ENCODE assay signal across 16 cellular contexts in genomic region chr17:4544656-4545216, GRCh38. TPM values are rescaled to one million over a fixed set of nuclear protein-coding genes. Genes with fewer than 3 reads are reported as not detected.
DNase-seq lines count a peak whose midpoint lies in the region; ATAC-seq, FAIRE-seq and TF ChIP-seq lines count a peak whose summit lies in the region.
"Had no signal": no experiment of that assay in that cellular context is flagged by ENCODE, and none has a peak within 500 bp of the region (broad histone marks: within the 10 kb centered on the region; RNA-seq: fewer than 3 reads in every experiment).

No MANE protein-coding gene starts in this region.

- no peak for TF ChIP-seq CTCF in HEK293 (tag by site-specific recombination; IDR thresholded peaks at IDR 0.05)
- no peak for TF ChIP-seq CTCF in endothelial cell of umbilical vein (IDR thresholded peaks at IDR 0.05; ENCODE audit: extremely low read depth in 1 of 2, insufficient read depth in 1 of 2, low read depth in 1 of 2, low read length in 2 of 2)
- TF ChIP-seq CTCF in gastrocnemius medialis (IDR thresholded peaks at IDR 0.05 in 4 of 5, conservative IDR thresholded peaks at IDR 0.05 in 1 of 5) = no peak
- no peak for TF ChIP-seq CTCF in MM.1S (IDR thresholded peaks at IDR 0.05; ENCODE audit: low read length)
- TF ChIP-seq CTCF in smooth muscle cell (IDR thresholded peaks at IDR 0.05; ENCODE audit: borderline replicate concordance, insufficient read depth, poor library complexity, severe bottlenecking) = no peak

- H3K9me2 ChIP-seq in MM.1S (replicated peaks; ENCODE audit: insufficient read depth, low read length) = no peaks in the 10 kb centered on the region

- no peaks in the 10 kb centered on the region for H3K9me3 ChIP-seq in HEK293 (ENCODE audit: control insufficient read depth, insufficient read depth, low read depth, low read length)
- no peaks in the 10 kb centered on the region for H3K9me3 ChIP-seq in endothelial cell of umbilical vein (replicated peaks; ENCODE audit: control insufficient read depth, insufficient read depth, low read length)
- H3K9me3 ChIP-seq in gastrocnemius medialis = no peaks in the 10 kb centered on the region
- no peaks in the 10 kb centered on the region for H3K9me3 ChIP-seq in MM.1S (replicated peaks; ENCODE audit: insufficient read depth, low read length)
- no peaks in the 10 kb centered on the region for H3K9me3 ChIP-seq in smooth muscle cell (replicated peaks; ENCODE audit: low read depth)
- H3K9me3 ChIP-seq: BLaER1 treated with 17β-estradiol and CSF1 and Interleukin-3, amounts not matched to agents 10 nM and 100 nM; HAP-1 had no signal

- CTCF ChIA-PET in HEK293 (lab: Yijun Ruan, JAX) = interaction anchor here (0.8 kb wide), 1 partner anchor 22 kb away, joined by 4 read pairs; no protein-coding TSS in a partner anchor
- CTCF ChIA-PET in endothelial cell of umbilical vein (lab: Charles Lee) = interaction anchor here (1.2 to 4.0 kb wide), 2 partner anchors 10 to 22 kb away, joined by 4 to 9 read pairs; partner anchors contain the start of gene MYBBP1A

- intact Hi-C loops in endothelial cell of umbilical vein (cut with micrococcal nuclease) (no loop called here), gastrocnemius medialis (cut with DNase I; ENCODE audit: low total_unique reads) (no loop called here)

- H4K20me1 ChIP-seq in endothelial cell of umbilical vein (replicated peaks; ENCODE audit: control insufficient read depth, extremely low read depth, insufficient read depth, low read length) = no peaks in the 10 kb centered on the region
- H4K20me1 ChIP-seq in MM.1S (ENCODE audit: insufficient read depth, low read length) = no peaks in the 10 kb centered on the region
- H4K20me1 ChIP-seq in smooth muscle cell (ENCODE audit: low read depth) = no peaks in the 10 kb centered on the region

- H3K27me3 ChIP-seq in endothelial cell of umbilical vein (ENCODE audit: control insufficient read depth in 2 of 2, insufficient read depth in 2 of 2, low read length in 2 of 2) (no peaks in the 10 kb centered on the region), gastrocnemius medialis (no peaks in the 10 kb centered on the region), MM.1S (replicated peaks; ENCODE audit: insufficient read depth, low read length) (no peaks in the 10 kb centered on the region), smooth muscle cell (ENCODE audit: low read depth) (no peaks in the 10 kb centered on the region)
- H3K27me3 ChIP-seq: BLaER1 treated with 17β-estradiol and CSF1 and Interleukin-3, amounts not matched to agents 10 nM and 100 nM had no signal

- in situ Hi-C loops in gastrocnemius medialis (cut with MboI; ENCODE audit: low sequenced_read_pairs in 4 of 4) = no loop called here

- H3K4me2 ChIP-seq in endothelial cell of umbilical vein (ENCODE audit: insufficient read depth, low read length) (no peak overlapping the region), MM.1S (ENCODE audit: low read depth, low read length) (no peak overlapping the region), smooth muscle cell (no peak overlapping the region)
- H3K4me2 ChIP-seq: BLaER1 treated with 17β-estradiol and CSF1 and Interleukin-3, amounts not matched to agents 10 nM and 100 nM had no signal

- TF ChIP-seq POLR2A in endothelial cell of umbilical vein (IDR thresholded peaks at IDR 0.05; ENCODE audit: low read depth, low read length) = no peak
- no peak for TF ChIP-seq POLR2A in gastrocnemius medialis (IDR thresholded peaks at IDR 0.05)

- H2AFZ ChIP-seq in endothelial cell of umbilical vein (ENCODE audit: low read depth, low read length) (no peak overlapping the region), MM.1S (ENCODE audit: low read length) (no peak overlapping the region), smooth muscle cell (ENCODE audit: low read depth) (no peak overlapping the region)

- 100% methylated on average over 3 of the region's 37 CpGs for WGBS in smooth muscle cell (ENCODE audit: low lambda C conversion rate)

- POLR2A ChIA-PET in HEK293 (lab: Yijun Ruan, JAX) (interaction anchor here (0.7 to 4.0 kb wide), 3 partner anchors 9 to 38 kb away, joined by 5 to 16 read pairs (median 11); partner anchors contain the start of gene MYBBP1A), endothelial cell of umbilical vein (lab: Charles Lee) (interaction anchor here (0.6 kb wide), 1 partner anchor 351 kb away, joined by 8 read pairs; no protein-coding TSS in a partner anchor)

- H3F3A ChIP-seq in MM.1S (ENCODE audit: insufficient read depth, low read length) = no peaks in the 10 kb centered on the region
- no peaks in the 10 kb centered on the region for H3F3A ChIP-seq in smooth muscle cell (ENCODE audit: low read depth)

- H3K4me1 ChIP-seq in HEK293 (ENCODE audit: control insufficient read depth, insufficient read depth, low read length) (no peaks in the 10 kb centered on the region), endothelial cell of umbilical vein (ENCODE audit: control insufficient read depth, extremely low read depth, insufficient read depth, low read length) (peaks cover 16% of the 10 kb centered on the region), gastrocnemius medialis (peaks cover 19 to 26% of the 10 kb centered on the region in 2 donors), MM.1S (ENCODE audit: low read length) (no peaks in the 10 kb centered on the region), smooth muscle cell (ENCODE audit: low read depth) (no peaks in the 10 kb centered on the region)
- H3K4me1 ChIP-seq: HAP-1 had no signal

- H3K27ac ChIP-seq in HEK293 (ENCODE audit: extremely low read depth, low read depth, low read length) (no peak overlapping the region), angular gyrus (ENCODE audit: low read depth, low read length) (peak overlapping the region; percentile 76), endothelial cell of umbilical vein (ENCODE audit: insufficient read depth, low read depth, low read length) (no peak overlapping the region), gastrocnemius medialis (peak overlapping the region; percentile 45 to 75 (median 62)), MM.1S (ENCODE audit: low read length) (no peak overlapping the region), smooth muscle cell (ENCODE audit: low read depth) (no peak overlapping the region)
- H3K27ac ChIP-seq: BLaER1 treated with 17β-estradiol and CSF1 and Interleukin-3, amounts not matched to agents 10 nM and 100 nM had no signal

- TSS peak; percentile 19 for BruUV-seq in endothelial cell of umbilical vein (replicated peaks; lab: Mats Ljungman, UMichigan)

- no peaks in the 10 kb centered on the region for H3K9me1 ChIP-seq in endothelial cell of umbilical vein (replicated peaks; ENCODE audit: control insufficient read depth, extremely low read depth, insufficient read depth, low read length)

- no peak for FAIRE-seq in endothelial cell of umbilical vein (lab: Jason Lieb, UNC)

- no peak overlapping the region for H3K4me3 ChIP-seq in HEK293 (ENCODE audit: low read depth, low read length)
- H3K4me3 ChIP-seq in endothelial cell of umbilical vein (replicated peaks in 1 of 3; ENCODE audit: insufficient read depth in 1 of 3, low read depth in 1 of 3, low read length in 3 of 3) = no peak overlapping the region
- no peak overlapping the region for H3K4me3 ChIP-seq in gastrocnemius medialis
- H3K4me3 ChIP-seq in MM.1S (ENCODE audit: low read length) = no peak overlapping the region
- no peak overlapping the region for H3K4me3 ChIP-seq in smooth muscle cell
- H3K4me3 ChIP-seq: BLaER1 treated with 17β-estradiol and CSF1 and Interleukin-3, amounts not matched to agents 10 nM and 100 nM; HAP-1 had no signal

- dilution Hi-C loops in endothelial cell of umbilical vein (cut with MboI; ENCODE audit: extremely low pct_ligation_motif_present, low sequenced_read_pairs) = no loop called here

- H3K79me2 ChIP-seq in endothelial cell of umbilical vein (ENCODE audit: control insufficient read depth, insufficient read depth, low read length) = no peaks in the 10 kb centered on the region
- H3K79me2 ChIP-seq in MM.1S (ENCODE audit: low read length) = no peaks in the 10 kb centered on the region
- H3K79me2 ChIP-seq in smooth muscle cell (ENCODE audit: low read depth) = no peaks in the 10 kb centered on the region

- DNase-seq in endothelial cell of umbilical vein (ENCODE audit: low read depth, low spot score) (no peak), gastrocnemius medialis (peak in 1 of 2 donors; percentile 46), NK-92 (lab: John Stamatoyannopoulos, UW; ENCODE audit: unreplicated experiment) (no peak), MM.1S (no peak), smooth muscle cell (lab: John Stamatoyannopoulos, UW; ENCODE audit: unreplicated experiment) (no peak)
- DNase-seq: NCI-H1048, NCI-H146, NCI-H2107, SHP77 treated with DMSO at 0.1 percent for 48 hours had no signal

- peak in 1 of 2 donors; percentile 27 for ATAC-seq in gastrocnemius medialis
- no peak for ATAC-seq in HG03565 (IDR thresholded peaks at IDR 0.05; ENCODE audit: unreplicated experiment)
- ATAC-seq: Panc1 had no signal

- H3K9ac ChIP-seq in endothelial cell of umbilical vein (replicated peaks; ENCODE audit: extremely low read depth, insufficient read depth, low read length) = no peak overlapping the region
- no peak overlapping the region for H3K9ac ChIP-seq in MM.1S (ENCODE audit: low read length)
- no peak overlapping the region for H3K9ac ChIP-seq in smooth muscle cell (ENCODE audit: low read depth)
- H3K9ac ChIP-seq: BLaER1 treated with 17β-estradiol and CSF1 and Interleukin-3, amounts not matched to agents 10 nM and 100 nM had no signal

- peaks cover 14 to 95% of the 10 kb centered on the region in 2 experiments; a peak in 2 of 3 replicates for H3K36me3 ChIP-seq in HEK293 (ENCODE audit: control insufficient read depth in 2 of 2, insufficient read depth in 1 of 2, low read length in 2 of 2)
- H3K36me3 ChIP-seq in endothelial cell of umbilical vein (ENCODE audit: control insufficient read depth in 2 of 2, extremely low read depth in 1 of 2, insufficient read depth in 2 of 2, low read length in 2 of 2) = peaks cover 7 to 23% of the 10 kb centered on the region in 2 experiments
- peaks cover 0 to 81% of the 10 kb centered on the region in 2 donors for H3K36me3 ChIP-seq in gastrocnemius medialis
- peaks cover 3% of the 10 kb centered on the region for H3K36me3 ChIP-seq in MM.1S (replicated peaks; ENCODE audit: insufficient read depth, low read length)
- no peaks in the 10 kb centered on the region for H3K36me3 ChIP-seq in smooth muscle cell (ENCODE audit: low read depth)

RNA-seq across cellular contexts. Expression of gene MYBBP1A, which starts 10.4 kb away (rescaled TPM):
- total RNA-seq in endothelial cell of umbilical vein (78.1 and 79.2 TPM in 2 replicates), gastrocnemius medialis (10 to 100 TPM; 42.5 to 60.2 (median 48.9) TPM), smooth muscle cell (14.3 and 18.1 TPM in 2 replicates)
- polyA plus RNA-seq in endothelial cell of umbilical vein (26.8 and 29.3 TPM in 2 replicates), smooth muscle cell (28.1 and 33.5 TPM in 2 replicates)
- polyA plus RNA-seq in endothelial cell of umbilical vein (2011; cell fraction: cytosol; rRNA removed) = 23.1 and 28.2 TPM in 2 replicates
- polyA plus RNA-seq in endothelial cell of umbilical vein (2011; cell fraction: nucleus; rRNA removed) = 109 and 111 TPM in 2 replicates
- polyA plus RNA-seq in endothelial cell of umbilical vein (2012) = 54.2 and 58.6 TPM in 2 replicates
- polyA minus RNA-seq in endothelial cell of umbilical vein = 36.6 and 55.5 TPM in 2 replicates
- 65.2 TPM for polyA minus RNA-seq in endothelial cell of umbilical vein (2011; cell fraction: cytosol; rRNA and poly(A)+ RNA removed)
- 43.8 and 58.8 TPM in 2 replicates for polyA minus RNA-seq in endothelial cell of umbilical vein (2011; cell fraction: nucleus; rRNA and poly(A)+ RNA removed)

RNA-seq across cellular contexts. Expression of gene GGT6, which starts 15.6 kb away (rescaled TPM):
- total RNA-seq in endothelial cell of umbilical vein = not detected in 2 replicates
- polyA plus RNA-seq in endothelial cell of umbilical vein = not detected in 2 replicates
- not detected in 2 replicates for polyA plus RNA-seq in endothelial cell of umbilical vein (2011; cell fraction: cytosol; rRNA removed)
- not detected in 2 replicates for polyA plus RNA-seq in endothelial cell of umbilical vein (2011; cell fraction: nucleus; rRNA removed)
- not detected in 2 replicates for polyA plus RNA-seq in endothelial cell of umbilical vein (2012)
- polyA minus RNA-seq in endothelial cell of umbilical vein = not detected in 2 replicates
- polyA minus RNA-seq in endothelial cell of umbilical vein (2011; cell fraction: cytosol; rRNA and poly(A)+ RNA removed) = not detected
- polyA minus RNA-seq in endothelial cell of umbilical vein (2011; cell fraction: nucleus; rRNA and poly(A)+ RNA removed) = not detected in 2 replicates
- under 1 TPM in 1 of 4 donors, not detected in 3; 0.63 TPM for total RNA-seq in gastrocnemius medialis
- 0.27 and 0.76 TPM in 2 replicates for total RNA-seq in smooth muscle cell
- polyA plus RNA-seq in smooth muscle cell = not detected in 2 replicates
- total RNA-seq: HT1080 had no signal

RNA-seq across cellular contexts. Expression of gene SMTNL2, which starts 39.6 kb away (rescaled TPM):
- total RNA-seq in endothelial cell of umbilical vein = not detected in 2 replicates
- polyA plus RNA-seq in endothelial cell of umbilical vein = not detected in 2 replicates
- not detected in 2 replicates for polyA plus RNA-seq in endothelial cell of umbilical vein (2011; cell fraction: cytosol; rRNA removed)
- not detected in 2 replicates for polyA plus RNA-seq in endothelial cell of umbilical vein (2011; cell fraction: nucleus; rRNA removed)
- not detected in 2 replicates for polyA plus RNA-seq in endothelial cell of umbilical vein (2012)
- not detected in 2 replicates for polyA minus RNA-seq in endothelial cell of umbilical vein
- not detected for polyA minus RNA-seq in endothelial cell of umbilical vein (2011; cell fraction: cytosol; rRNA and poly(A)+ RNA removed)
- polyA minus RNA-seq in endothelial cell of umbilical vein (2011; cell fraction: nucleus; rRNA and poly(A)+ RNA removed) = not detected in 2 replicates
- 100 to 1,000 TPM; 110 to 588 (median 420) TPM for total RNA-seq in gastrocnemius medialis
- total RNA-seq in smooth muscle cell = 5.0 and 5.1 TPM in 2 replicates
- 8.3 and 14.8 TPM in 2 replicates for polyA plus RNA-seq in smooth muscle cell
- total RNA-seq: HT1080 had no signal

RNA-seq across cellular contexts. Expression of gene SPNS2, which starts 46.1 kb away (rescaled TPM):
- total RNA-seq in endothelial cell of umbilical vein (56.6 and 77.3 TPM in 2 replicates), gastrocnemius medialis (1 to 10 TPM; 2.7 to 6.2 (median 4.2) TPM), smooth muscle cell (15.9 and 16.5 TPM in 2 replicates)
- polyA plus RNA-seq in endothelial cell of umbilical vein (70.2 and 77.3 TPM in 2 replicates), smooth muscle cell (5.1 and 44.1 TPM in 2 replicates)
- 47.5 and 59.9 TPM in 2 replicates for polyA plus RNA-seq in endothelial cell of umbilical vein (2011; cell fraction: cytosol; rRNA removed)
- polyA plus RNA-seq in endothelial cell of umbilical vein (2011; cell fraction: nucleus; rRNA removed) = 70.4 and 94.6 TPM in 2 replicates
- polyA plus RNA-seq in endothelial cell of umbilical vein (2012) = 16.2 and 28.4 TPM in 2 replicates
- 46.1 and 59.7 TPM in 2 replicates for polyA minus RNA-seq in endothelial cell of umbilical vein
- not detected for polyA minus RNA-seq in endothelial cell of umbilical vein (2011; cell fraction: cytosol; rRNA and poly(A)+ RNA removed)
- 21.3 and 41.6 TPM in 2 replicates for polyA minus RNA-seq in endothelial cell of umbilical vein (2011; cell fraction: nucleus; rRNA and poly(A)+ RNA removed)

Comparison
In these comparisons a context has a peak if more than half of its experiments do, and no peak if none do; other contexts are left out.
1. H3K27ac ChIP-seq: peak in angular gyrus (single experiment) and gastrocnemius medialis (4 of 4); none in HEK293 (single experiment), endothelial cell of umbilical vein (single experiment), MM.1S (single experiment) and smooth muscle cell (single experiment).
2. RNA of gene SMTNL2, which starts 39.6 kb away (total RNA-seq): 110 to 588 TPM in gastrocnemius medialis; 5.0 to 5.1 TPM in smooth muscle cell and not detected in endothelial cell of umbilical vein; every median in the first group is over 10 times any median in the second.